Comparison of ENCODE assay signal across 1 cellular context in genomic region chr15:63834500-63835210, GRCh38.
TF ChIP-seq lines count a peak whose summit lies in the region.

No MANE protein-coding gene starts in this region.

TF ChIP-seq in K562, 482 proteins besides CTCF, POLR2A, EP300 and RAD21 (continued from another document):
- TF ChIP-seq TCF7L2 (IDR thresholded peaks at IDR 0.05; ENCODE audit: low read depth, low read length): no peak
- TF ChIP-seq SMARCE1 (IDR thresholded peaks at IDR 0.05): 0 out of 2 replicates have a peak, but pooled peaks have one; percentile 9
- no peak for TF ChIP-seq ILF3 (IDR thresholded peaks at IDR 0.05; ENCODE audit: borderline replicate concordance)
- no peak for TF ChIP-seq PURB (CRISPR knock-in tag; IDR thresholded peaks at IDR 0.05; ENCODE audit: low read depth)
- no peak for TF ChIP-seq ASH1L (IDR thresholded peaks at IDR 0.05; ENCODE audit: borderline replicate concordance, low read depth, partially characterized antibody)
- peak; percentile 4 for TF ChIP-seq LEF1 (IDR thresholded peaks at IDR 0.05)
- no peak for TF ChIP-seq MXI1 (IDR thresholded peaks at IDR 0.05; ENCODE audit: low read depth, low read length)
- no peak for TF ChIP-seq ZNF217 (CRISPR knock-in tag; IDR thresholded peaks at IDR 0.05)
TF ChIP-seq in K562: peak in this region for 43.
